Comparison of ENCODE assay signal across 13 cellular contexts in the genomic region with DNA sequence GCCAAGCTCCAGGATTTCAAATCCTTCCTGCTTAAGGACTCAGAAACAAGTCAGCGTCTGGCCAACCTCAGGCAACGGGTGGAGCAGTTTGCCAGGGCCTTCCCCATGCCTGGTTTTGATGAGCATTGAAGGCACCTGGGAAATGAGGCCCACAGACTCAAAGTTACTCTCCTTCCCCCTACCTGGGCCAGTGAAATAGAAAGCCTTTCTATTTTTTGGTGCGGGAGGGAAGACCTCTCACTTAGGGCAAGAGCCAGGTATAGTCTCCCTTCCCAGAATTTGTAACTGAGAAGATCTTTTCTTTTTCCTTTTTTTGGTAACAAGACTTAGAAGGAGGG. TPM values are rescaled to one million over a fixed set of nuclear protein-coding genes. Genes with fewer than 3 reads are reported as not detected.
A peak's percentile ranks its signal among the peaks of the same experiment; 100 is the strongest.
DNase-seq lines count a peak whose midpoint lies in the region; ATAC-seq and TF ChIP-seq lines count a peak whose summit lies in the region.
"Had no signal": no experiment of that assay in that cellular context is flagged by ENCODE, and none has a peak within 500 bp of the region (broad histone marks: within the 10 kb centered on the region; RNA-seq: fewer than 3 reads in every experiment).

No MANE protein-coding gene starts in this region.

- H3K27ac Mint-ChIP-seq in activated T-cell treated with anti-CD3 and anti-CD28 coated beads, Interleukin-2, amount 50 U/mL, for 72 hours: peak overlapping the region; percentile 21
- peak overlapping the region; percentile 80 for H3K27ac Mint-ChIP-seq in dendritic cell treated with granulocyte-macrophage colony-stimulating factor and Interleukin-4, amounts not matched to agents 40 ng/mL and 50 ng/mL, for 4 days

- H3K36me3 Mint-ChIP-seq in activated T-cell treated with anti-CD3 and anti-CD28 coated beads, Interleukin-2, amount 50 U/mL, for 72 hours (ENCODE audit: insufficient read depth in 2 of 2): peaks cover 31 to 40% of the 10 kb centered on the region in 2 donors
- H3K36me3 Mint-ChIP-seq in dendritic cell treated with granulocyte-macrophage colony-stimulating factor and Interleukin-4, amounts not matched to agents 40 ng/mL and 50 ng/mL, for 4 days (ENCODE audit: low read depth): peaks cover 44% of the 10 kb centered on the region

- H3K9me3 Mint-ChIP-seq in activated T-cell treated with anti-CD3 and anti-CD28 coated beads, Interleukin-2, amount 50 U/mL, for 72 hours: no peaks in the 10 kb centered on the region
- no peaks in the 10 kb centered on the region for H3K9me3 Mint-ChIP-seq in dendritic cell treated with granulocyte-macrophage colony-stimulating factor and Interleukin-4, amounts not matched to agents 40 ng/mL and 50 ng/mL, for 4 days

- no peak for ATAC-seq in activated T-cell treated with anti-CD3 and anti-CD28 coated beads, Interleukin-2, amount 50 U/mL, for 72 hours (replicated peaks in 1 of 2)
- ATAC-seq in HG03354 (IDR thresholded peaks at IDR 0.05; ENCODE audit: poor library complexity, severe bottlenecking, unreplicated experiment) (no peak), GM18870 (IDR thresholded peaks at IDR 0.05; ENCODE audit: unreplicated experiment) (no peak)
- ATAC-seq: A549, left lung had no signal

- TF ChIP-seq CTCF in RWPE1 (conservative IDR thresholded peaks at IDR 0.05; ENCODE audit: low read depth): no peak

- H3K27ac ChIP-seq in RWPE1 (peak overlapping the region; percentile 57), skin epidermis (peak overlapping the region in 15 of 21 experiments; percentile 8 to 85 (median 61))
- H3K27ac ChIP-seq: A549, left lung had no signal

- no peak for DNase-seq in activated T-cell treated with anti-CD3 and anti-CD28 coated beads, Interleukin-2, amount 50 U/mL, for 72 hours
- no peak for DNase-seq in activated T-cell treated with anti-CD3 and anti-CD28 coated beads for 4 hours
- no peak for DNase-seq in RWPE1 (ENCODE audit: low spot score)
- DNase-seq in NCI-H1048 (lab: John Stamatoyannopoulos, UW): no peak
- DNase-seq: activated CD4-positive, CD25-positive, alpha-beta regulatory T cell; activated CD8-positive, alpha-beta memory T cell treated with anti-CD3 and anti-CD28 coated beads, Interleukin-2, amount 50 U/mL, for 4 hours; NCI-H2171 had no signal

- peak overlapping the region in 1 of 2 donors; percentile 29 for H3K4me3 Mint-ChIP-seq in activated T-cell treated with anti-CD3 and anti-CD28 coated beads, Interleukin-2, amount 50 U/mL, for 72 hours
- peak overlapping the region; percentile 48 for H3K4me3 Mint-ChIP-seq in dendritic cell treated with granulocyte-macrophage colony-stimulating factor and Interleukin-4, amounts not matched to agents 40 ng/mL and 50 ng/mL, for 4 days

- intact Hi-C loops in dendritic cell treated with granulocyte-macrophage colony-stimulating factor and Interleukin-4, amounts not matched to agents 40 ng/mL and 50 ng/mL, for 4 days (cut with micrococcal nuclease): no loop called here

- CTCF ChIA-PET in RWPE1 (lab: Yijun Ruan, JAX): no interaction called here

- peaks cover 19% of the 10 kb centered on the region for H3K27me3 Mint-ChIP-seq in activated T-cell treated with anti-CD3 and anti-CD28 coated beads, Interleukin-2, amount 50 U/mL, for 72 hours (ENCODE audit: low read depth)
- H3K27me3 Mint-ChIP-seq in dendritic cell treated with granulocyte-macrophage colony-stimulating factor and Interleukin-4, amounts not matched to agents 40 ng/mL and 50 ng/mL, for 4 days: peaks cover 41% of the 10 kb centered on the region

- peaks cover 74% of the 10 kb centered on the region for H3K4me1 Mint-ChIP-seq in activated T-cell treated with anti-CD3 and anti-CD28 coated beads, Interleukin-2, amount 50 U/mL, for 72 hours (ENCODE audit: low read depth)
- peaks cover 69% of the 10 kb centered on the region for H3K4me1 Mint-ChIP-seq in dendritic cell treated with granulocyte-macrophage colony-stimulating factor and Interleukin-4, amounts not matched to agents 40 ng/mL and 50 ng/mL, for 4 days (ENCODE audit: low read depth)

- POLR2A ChIA-PET in RWPE1 (lab: Yijun Ruan, JAX; ENCODE audit: low non-redundant PET): no interaction called here

- H3K4me3 ChIP-seq in skin epidermis: peak overlapping the region in 1 of 7 experiments; percentile 5
- H3K4me3 ChIP-seq: A549, left lung had no signal

RNA-seq across cellular contexts. Expression of gene SHMT2, which starts 4.7 kb away (rescaled TPM):
- total RNA-seq in activated T-cell treated with anti-CD3 and anti-CD28 coated beads, Interleukin-2, amount 50 U/mL, for 72 hours: 100 to 1,000 TPM; 507 to 550 TPM

RNA-seq across cellular contexts. Expression of gene STAC3, which starts 16.8 kb away (rescaled TPM):
- 1 to 10 TPM; 3.5 to 4.2 TPM for total RNA-seq in activated T-cell treated with anti-CD3 and anti-CD28 coated beads, Interleukin-2, amount 50 U/mL, for 72 hours

RNA-seq across cellular contexts. Expression of gene NXPH4, which starts 17.6 kb away (rescaled TPM):
- total RNA-seq in activated T-cell treated with anti-CD3 and anti-CD28 coated beads, Interleukin-2, amount 50 U/mL, for 72 hours: 1 to 10 TPM; 1.5 to 2.3 TPM
